8 cellular contexts compared by ENCODE assay signal in genomic region chr15:40593588-40594428, GRCh38.
DNase-seq lines count a peak whose midpoint lies in the region; ATAC-seq and TF ChIP-seq lines count a peak whose summit lies in the region.

KNL1 (plus strand) TSS chr15:40594249; CDS start chr15:40602932, 8,683 bp downstream.

- peak; percentile 81 for DNase-seq in AG09309 (ENCODE audit: low read depth)
- peak; percentile 92 to 95 for DNase-seq in NCI-H446 (lab: John Stamatoyannopoulos, UW)
- peak; percentile 76 to 88 (median 80) for DNase-seq in activated CD4-positive, CD25-positive, alpha-beta regulatory T cell (lab: John Stamatoyannopoulos, UW)
- peak; percentile 91 for DNase-seq in central memory CD4-positive, alpha-beta T cell
- peak; percentile 98 for DNase-seq in inferior parietal cortex (ENCODE audit: extremely low spot score)
- DNase-seq in smooth muscle cell of the brain vasculature (ENCODE audit: low read depth, low spot score): peak; percentile 94

- TF ChIP-seq CTCF in AG09309 (IDR thresholded peaks at IDR 0.05; ENCODE audit: control insufficient read depth, insufficient read depth, low read depth, low read length, missing control alignments): no peak

- H3K4me3 ChIP-seq in AG09309 (ENCODE audit: control insufficient read depth, low read depth, low read length): peak within 1 kb of the TSS; percentile 71

- ATAC-seq in GM19025 (IDR thresholded peaks at IDR 0.05; ENCODE audit: low read depth, unreplicated experiment) (peak; percentile 55), HG03342 (IDR thresholded peaks at IDR 0.05; ENCODE audit: unreplicated experiment) (peak; percentile 68)

Comparison
In these comparisons a context has a peak if more than half of its experiments do, and no peak if none do; other contexts are left out.
1. Peak in every context shown above with its lines: DNase-seq, ATAC-seq and H3K4me3 ChIP-seq.